14 cellular contexts compared by ENCODE assay signal in the genomic region with DNA sequence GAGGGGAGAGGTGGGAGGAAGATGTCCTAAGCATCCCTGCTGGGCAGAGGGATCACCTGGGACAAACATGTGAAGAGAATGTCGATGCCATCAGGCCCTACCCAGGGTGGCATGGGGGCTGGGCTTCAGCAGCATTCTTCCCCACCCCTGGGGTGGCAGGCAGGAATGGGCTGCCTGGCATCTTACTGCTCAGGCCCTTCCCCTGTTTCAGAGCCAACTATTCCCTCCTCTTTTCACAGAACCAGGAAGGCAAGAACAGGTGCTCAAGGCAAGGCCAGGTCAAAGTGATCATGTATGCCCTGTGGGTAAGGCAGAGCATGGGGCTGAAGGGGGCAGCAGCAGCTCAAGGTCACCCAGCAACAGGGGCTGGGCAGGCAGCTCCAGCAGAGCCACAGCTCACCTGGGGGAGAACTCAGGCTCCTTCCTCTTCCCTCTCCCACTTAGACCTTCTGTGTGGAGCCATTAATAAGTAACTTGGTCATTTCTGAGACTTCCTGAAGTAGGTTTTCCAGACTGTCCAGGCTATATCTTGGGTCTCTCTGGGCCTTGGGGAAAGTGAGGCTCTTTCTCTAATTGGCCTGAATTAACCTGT.
"Had no signal": no experiment of that assay in that cellular context is flagged by ENCODE, and none has a peak within 500 bp of the region (broad histone marks: within the 10 kb centered on the region; RNA-seq: fewer than 3 reads in every experiment).

No MANE protein-coding gene starts in this region.

- DNase-seq: activated CD4-positive, alpha-beta T cell treated with anti-CD3 and anti-CD28 coated beads, Interleukin-2, amount 50 U/mL, for 4 hours; activated naive CD4-positive, alpha-beta T cell; activated T-cell treated with anti-CD3 and anti-CD28 coated beads, Interleukin-2, amount 50 U/mL, for 72 hours; esophagus squamous epithelium; foreskin keratinocyte; left ventricle myocardium superior; naive B cell; stimulated activated CD4-positive, alpha-beta T cell treated with anti-CD3 and anti-CD28 coated beads, Interleukin-4, amount 100 ng/mL, for 1 hour had no signal

- ATAC-seq: activated T-cell treated with anti-CD3 and anti-CD28 coated beads, Interleukin-2, amount 50 U/mL, for 72 hours; foreskin keratinocyte; left ventricle myocardium superior had no signal

- H3K4me1 Mint-ChIP-seq: naive B cell had no signal

- H3K4me3 Mint-ChIP-seq: activated T-cell treated with anti-CD3 and anti-CD28 coated beads, Interleukin-2, amount 50 U/mL, for 72 hours; mesothelial cell of epicardium; naive B cell; stimulated activated naive CD8-positive, alpha-beta T cell treated with anti-CD3 and anti-CD28 coated beads, Interleukin-15, Interleukin-2, amounts not matched to agents 100 ng/mL and 50 ng/mL, for 24 hours had no signal

- H3K9me3 Mint-ChIP-seq: activated T-cell treated with anti-CD3 and anti-CD28 coated beads, Interleukin-2, amount 50 U/mL, for 72 hours; mesothelial cell of epicardium; naive B cell; stimulated activated naive CD8-positive, alpha-beta T cell treated with anti-CD3 and anti-CD28 coated beads, Interleukin-15, Interleukin-2, amounts not matched to agents 100 ng/mL and 50 ng/mL, for 24 hours had no signal

- H3K27ac ChIP-seq: cardiac muscle cell, esophagus squamous epithelium, foreskin keratinocyte, neutrophil, prostate gland, thoracic aorta had no signal

- H3K9me3 ChIP-seq: esophagus squamous epithelium, neutrophil, prostate gland, thoracic aorta had no signal

- H3K27ac Mint-ChIP-seq: activated T-cell treated with anti-CD3 and anti-CD28 coated beads, Interleukin-2, amount 50 U/mL, for 72 hours; mesothelial cell of epicardium; stimulated activated naive CD8-positive, alpha-beta T cell treated with anti-CD3 and anti-CD28 coated beads, Interleukin-15, Interleukin-2, amounts not matched to agents 100 ng/mL and 50 ng/mL, for 24 hours had no signal

- H3K4me3 ChIP-seq: cardiac muscle cell, esophagus squamous epithelium, prostate gland, thoracic aorta had no signal

- H3K36me3 ChIP-seq: cardiac muscle cell, esophagus squamous epithelium, neutrophil, prostate gland, thoracic aorta had no signal

- H3K36me3 Mint-ChIP-seq: mesothelial cell of epicardium, naive B cell had no signal

- H3K4me1 ChIP-seq: esophagus squamous epithelium, foreskin keratinocyte, prostate gland had no signal
